9 cellular contexts compared by ENCODE assay signal in genomic region chr17:35088647-35088910, GRCh38. TPM values are rescaled to one million over a fixed set of nuclear protein-coding genes. Genes with fewer than 3 reads are reported as not detected.
DNase-seq lines count a peak whose midpoint lies in the region; ATAC-seq and TF ChIP-seq lines count a peak whose summit lies in the region.
"Had no signal": no experiment of that assay in that cellular context is flagged by ENCODE, and none has a peak within 500 bp of the region (broad histone marks: within the 10 kb centered on the region; RNA-seq: fewer than 3 reads in every experiment).

No MANE protein-coding gene starts in this region.

- no peak overlapping the region for H3K27ac ChIP-seq in iPS DF 6.9 (ENCODE audit: low read length)
- H3K27ac ChIP-seq in spleen, result peak overlapping the region; percentile 90 to 98 (median 96)

- no peaks in the 10 kb centered on the region for H3K27me3 Mint-ChIP-seq in activated CD4-positive, alpha-beta memory T cell treated with anti-CD3 and anti-CD28 coated beads, Interleukin-2, amount 10 ng/mL, durations not matched to agents 7 days and 5 days

- no peak for TF ChIP-seq POLR2A in spleen (IDR thresholded peaks at IDR 0.05)

- no peak for DNase-seq in AG10803 (ENCODE audit: low read depth)
- DNase-seq in GM20000 (ENCODE audit: low spot score), result no peak
- DNase-seq in activated CD4-positive, alpha-beta memory T cell treated with anti-CD3 and anti-CD28 coated beads, Interleukin-2, amount 10 ng/mL, durations not matched to agents 7 days and 5 days, result no peak
- no peak for DNase-seq in iPS DF 6.9 (ENCODE audit: low read depth, low spot score)
- no peak for DNase-seq in spleen
- no peak for DNase-seq in Ammon's horn (ENCODE audit: low spot score)
- no peak for DNase-seq in NCI-H446 (lab: John Stamatoyannopoulos, UW)

- H3K9me3 Mint-ChIP-seq in activated CD4-positive, alpha-beta memory T cell treated with anti-CD3 and anti-CD28 coated beads, Interleukin-2, amount 10 ng/mL, durations not matched to agents 7 days and 5 days, result no peaks in the 10 kb centered on the region

- H3K4me1 Mint-ChIP-seq in activated CD4-positive, alpha-beta memory T cell treated with anti-CD3 and anti-CD28 coated beads, Interleukin-2, amount 10 ng/mL, durations not matched to agents 7 days and 5 days, result peaks cover 57% of the 10 kb centered on the region

- H3K36me3 Mint-ChIP-seq in activated CD4-positive, alpha-beta memory T cell treated with anti-CD3 and anti-CD28 coated beads, Interleukin-2, amount 10 ng/mL, durations not matched to agents 7 days and 5 days (ENCODE audit: low read depth), result peaks cover 9% of the 10 kb centered on the region

- H3K9me3 ChIP-seq in iPS DF 6.9 (ENCODE audit: control insufficient read depth, insufficient read depth, low read length) (no peaks in the 10 kb centered on the region), spleen (no peaks in the 10 kb centered on the region)

- CTCF ChIA-PET in activated CD4-positive, alpha-beta memory T cell treated with anti-CD3 and anti-CD28 coated beads, Interleukin-2, amount 10 ng/mL, durations not matched to agents 7 days and 5 days (lab: Charles Lee), result interaction anchor here (1.1 to 3.3 kb wide), 3 partner anchors 30 to 66 kb away, joined by 3 to 17 read pairs (median 14); partner anchors contain the start of gene RAD51D

- POLR2A ChIA-PET in activated CD4-positive, alpha-beta memory T cell treated with anti-CD3 and anti-CD28 coated beads, Interleukin-2, amount 10 ng/mL, durations not matched to agents 7 days and 5 days (lab: Charles Lee), result interaction anchor here (1.0 to 10.7 kb wide), 13 partner anchors 11 to 127 kb away, joined by 4 to 164 read pairs (median 10); partner anchors contain the start of genes CCT6B, LIG3, RAD51D and RFFL

- no CpG with 5 or more reads among the region's 13 CpGs for WGBS in iPS DF 6.9 (ENCODE audit: insufficient coverage, insufficient read length)
- 0 to 1% (median 0%) methylated on average over 10 to 13 of the region's 13 CpGs for WGBS in spleen, 5 donors

- peak overlapping the region; percentile 89 for H3K4me3 Mint-ChIP-seq in activated CD4-positive, alpha-beta memory T cell treated with anti-CD3 and anti-CD28 coated beads, Interleukin-2, amount 10 ng/mL, durations not matched to agents 7 days and 5 days

- H3K4me3 ChIP-seq in AG10803 (ENCODE audit: low read length) (peak overlapping the region; percentile 90), iPS DF 6.9 (ENCODE audit: low read length) (peak overlapping the region; percentile 75; the same call in 1 of the 2 replicates), spleen (peak overlapping the region; percentile 71 to 97 (median 90))

- intact Hi-C loops in spleen (cut with DNase I; ENCODE audit: low total_unique reads), result loop anchor here (2.0 to 10.0 kb wide), 2 partner anchors 64 to 90 kb away; no protein-coding TSS in a partner anchor

- H3K36me3 ChIP-seq in iPS DF 6.9 (ENCODE audit: control insufficient read depth, insufficient read depth, low read length), result no peaks in the 10 kb centered on the region
- no peaks in the 10 kb centered on the region for H3K36me3 ChIP-seq in spleen

- peak overlapping the region; percentile 88 for H3K27ac Mint-ChIP-seq in activated CD4-positive, alpha-beta memory T cell treated with anti-CD3 and anti-CD28 coated beads, Interleukin-2, amount 10 ng/mL, durations not matched to agents 7 days and 5 days

- H3K27me3 ChIP-seq in iPS DF 6.9 (ENCODE audit: control insufficient read depth, insufficient read depth, low read length), result no peaks in the 10 kb centered on the region
- H3K27me3 ChIP-seq in spleen (replicated peaks in 1 of 7), result no peaks in the 10 kb centered on the region

- no peak for ATAC-seq in GM21825 (IDR thresholded peaks at IDR 0.05; ENCODE audit: unreplicated experiment)

- peaks cover 1% of the 10 kb centered on the region; the same call in 1 of the 2 replicates for H3K4me1 ChIP-seq in iPS DF 6.9 (ENCODE audit: control insufficient read depth, insufficient read depth, low read length)
- H3K4me1 ChIP-seq in spleen, result peaks cover 12 to 66% (median 39%) of the 10 kb centered on the region in 6 donors

- TF ChIP-seq CTCF in AG10803 (conservative IDR thresholded peaks at IDR 0.05; ENCODE audit: low read length) (no peak), GM20000 (IDR thresholded peaks at IDR 0.05; ENCODE audit: extremely low read depth, missing control alignments) (peak; percentile 7), spleen (IDR thresholded peaks at IDR 0.05 in 8 of 11, conservative IDR thresholded peaks at IDR 0.05 in 3 of 11) (peak in 1 of 11 experiments; percentile 3)

RNA-seq across cellular contexts. Expression of gene RFFL, which starts 25.1 kb away (rescaled TPM):
- 10 to 100 TPM; 47.3 to 53.9 TPM for total RNA-seq in activated CD4-positive, alpha-beta memory T cell treated with anti-CD3 and anti-CD28 coated beads, Interleukin-2, amount 10 ng/mL, durations not matched to agents 7 days and 5 days
- total RNA-seq in spleen, result 10 to 100 TPM; 28.1 to 39.7 (median 33.0) TPM
- polyA plus RNA-seq in spleen, result 1 to 10 TPM; 5.7 to 9.2 (median 7.4) TPM

RNA-seq across cellular contexts. Expression of gene RAD51D, which starts 31.1 kb away (rescaled TPM):
- 10 to 100 TPM; 25.6 to 25.9 TPM for total RNA-seq in activated CD4-positive, alpha-beta memory T cell treated with anti-CD3 and anti-CD28 coated beads, Interleukin-2, amount 10 ng/mL, durations not matched to agents 7 days and 5 days
- total RNA-seq in spleen, result 10 to 100 TPM in 6 of 7 donors, 1 to 10 TPM in 1; 9.0 to 24.1 (median 14.9) TPM
- 1 to 10 TPM; 4.0 to 8.4 (median 5.5) TPM for polyA plus RNA-seq in spleen

RNA-seq across cellular contexts. Expression of gene FNDC8, which starts 32.8 kb away (rescaled TPM):
- total RNA-seq in activated CD4-positive, alpha-beta memory T cell treated with anti-CD3 and anti-CD28 coated beads, Interleukin-2, amount 10 ng/mL, durations not matched to agents 7 days and 5 days, result not detected
- not detected for total RNA-seq in spleen
- polyA plus RNA-seq in spleen, result under 1 TPM in 1 of 3 donors, not detected in 2; 0.10 TPM
- total RNA-seq: LHCN-M2 had no signal

RNA-seq across cellular contexts. Expression of gene NLE1, which starts 53.5 kb away (rescaled TPM):
- 10 to 100 TPM; 13.4 to 14.0 TPM for total RNA-seq in activated CD4-positive, alpha-beta memory T cell treated with anti-CD3 and anti-CD28 coated beads, Interleukin-2, amount 10 ng/mL, durations not matched to agents 7 days and 5 days
- total RNA-seq in spleen, result 10 to 100 TPM in 6 of 7 donors, 1 to 10 TPM in 1; 9.8 to 17.3 (median 12.5) TPM
- polyA plus RNA-seq in spleen, result 1 to 10 TPM; 5.8 to 9.6 (median 8.8) TPM

RNA-seq across cellular contexts. Expression of gene UNC45B, which starts 59.0 kb away (rescaled TPM):
- under 1 TPM; 0.18 to 0.25 TPM for total RNA-seq in activated CD4-positive, alpha-beta memory T cell treated with anti-CD3 and anti-CD28 coated beads, Interleukin-2, amount 10 ng/mL, durations not matched to agents 7 days and 5 days
- total RNA-seq in spleen, result 1 to 10 TPM; 1.3 to 3.9 (median 2.5) TPM
- under 1 TPM; 0.08 to 0.51 (median 0.22) TPM for polyA plus RNA-seq in spleen
